ENCODE assay signal across 14 cellular contexts in genomic region chr13:24083722-24084421, GRCh38.
DNase-seq lines count a peak whose midpoint lies in the region; TF ChIP-seq lines count a peak whose summit lies in the region.
"Had no signal": no experiment of that assay in that cellular context is flagged by ENCODE, and none has a peak within 500 bp of the region (broad histone marks: within the 10 kb centered on the region; RNA-seq: fewer than 3 reads in every experiment).

No MANE protein-coding gene starts in this region.

- H3K4me3 Mint-ChIP-seq in HFFc6 (peak overlapping the region; percentile 17; the same call in 1 of the 2 replicates), osteocyte (ENCODE audit: unreplicated experiment) (no peak overlapping the region)
- H3K4me3 Mint-ChIP-seq in activated naive CD8-positive, alpha-beta T cell treated with anti-CD3 and anti-CD28 coated beads for 36 hours: no peak overlapping the region
- H3K4me3 Mint-ChIP-seq: activated CD4-positive, alpha-beta T cell treated with anti-CD3 and anti-CD28 coated beads for 36 hours had no signal

- H3K27me3 ChIP-seq in osteoblast (ENCODE audit: insufficient read depth, low read length): peaks cover 12% of the 10 kb centered on the region
- H3K27me3 ChIP-seq: pancreas had no signal

- TF ChIP-seq CTCF in HFFc6 (IDR thresholded peaks at IDR 0.05): no peak
- no peak for TF ChIP-seq CTCF in osteoblast (IDR thresholded peaks at IDR 0.05; ENCODE audit: extremely low read depth, low read depth, low read length)
- no peak for TF ChIP-seq CTCF in GM13976 (IDR thresholded peaks at IDR 0.05; ENCODE audit: borderline replicate concordance, control extremely low read depth, extremely low read depth, insufficient read depth, missing control alignments)
- no peak for TF ChIP-seq CTCF in osteocyte (IDR thresholded peaks at IDR 0.05)

- in situ Hi-C loops in GM13976 (cut with MboI; ENCODE audit: low sequenced_read_pairs, unreplicated experiment): no loop called here

- no peaks in the 10 kb centered on the region for H3K36me3 ChIP-seq in osteoblast (ENCODE audit: insufficient read depth, low read length)
- H3K36me3 ChIP-seq: esophagus muscularis mucosa, pancreas, thoracic aorta had no signal

- H3K27ac ChIP-seq in osteoblast (ENCODE audit: low read depth, low read length): no peak overlapping the region
- H3K27ac ChIP-seq: esophagus muscularis mucosa, pancreas, thoracic aorta had no signal

- no peaks in the 10 kb centered on the region for H3K4me1 ChIP-seq in osteoblast (ENCODE audit: insufficient read depth, low read length)

- H3K9me3 Mint-ChIP-seq in HFFc6: no peaks in the 10 kb centered on the region
- no peaks in the 10 kb centered on the region for H3K9me3 Mint-ChIP-seq in osteocyte (ENCODE audit: unreplicated experiment)
- H3K9me3 Mint-ChIP-seq in activated naive CD8-positive, alpha-beta T cell treated with anti-CD3 and anti-CD28 coated beads for 36 hours: no peaks in the 10 kb centered on the region

- H3K79me2 ChIP-seq in osteoblast (ENCODE audit: insufficient read depth, low read length): no peaks in the 10 kb centered on the region

- DNase-seq in HFFc6 (no peak), NCI-H526 treated with DMSO at 0.1 percent for 48 hours (lab: John Stamatoyannopoulos, UW) (peak; percentile 69), globus pallidus (ENCODE audit: low spot score) (peak; percentile 63), osteoblast (ENCODE audit: insufficient read length, low spot score, missing footprints) (peak; percentile 42), GM13976 (ENCODE audit: low spot score) (no peak), T-helper 2 cell (no peak), osteocyte (ENCODE audit: extremely low spot score, unreplicated experiment) (no peak)
- DNase-seq in activated naive CD8-positive, alpha-beta T cell treated with anti-CD3 and anti-CD28 coated beads for 36 hours: no peak
- DNase-seq: activated CD4-positive, alpha-beta T cell treated with anti-CD3 and anti-CD28 coated beads for 36 hours; pancreas; RPMI8226; T-helper 9 cell had no signal

- no peak overlapping the region for H3K4me2 ChIP-seq in osteoblast (ENCODE audit: insufficient read depth, low read length)

- no peaks in the 10 kb centered on the region for H3K36me3 Mint-ChIP-seq in HFFc6 (ENCODE audit: low read depth)
- H3K36me3 Mint-ChIP-seq in osteocyte (ENCODE audit: unreplicated experiment): no peaks in the 10 kb centered on the region
- no peaks in the 10 kb centered on the region for H3K36me3 Mint-ChIP-seq in activated naive CD8-positive, alpha-beta T cell treated with anti-CD3 and anti-CD28 coated beads for 36 hours

- H3K4me1 Mint-ChIP-seq in HFFc6 (ENCODE audit: low read depth): no peaks in the 10 kb centered on the region; the same call in 1 of the 2 replicates
- peaks cover 2% of the 10 kb centered on the region for H3K4me1 Mint-ChIP-seq in osteocyte (ENCODE audit: unreplicated experiment)
- H3K4me1 Mint-ChIP-seq in activated naive CD8-positive, alpha-beta T cell treated with anti-CD3 and anti-CD28 coated beads for 36 hours: no peaks in the 10 kb centered on the region
- H3K4me1 Mint-ChIP-seq: activated CD4-positive, alpha-beta T cell treated with anti-CD3 and anti-CD28 coated beads for 36 hours had no signal

- H3K4me3 ChIP-seq in osteoblast (ENCODE audit: insufficient read depth, low read length): no peak overlapping the region
- H3K4me3 ChIP-seq: esophagus muscularis mucosa, pancreas, thoracic aorta had no signal

- no peaks in the 10 kb centered on the region for H4K20me1 ChIP-seq in osteoblast (ENCODE audit: insufficient read depth, low read length)

- H3K27ac Mint-ChIP-seq in HFFc6: no peak overlapping the region
- no peak overlapping the region for H3K27ac Mint-ChIP-seq in osteocyte (ENCODE audit: unreplicated experiment)
- H3K27ac Mint-ChIP-seq in activated naive CD8-positive, alpha-beta T cell treated with anti-CD3 and anti-CD28 coated beads for 36 hours: no peak overlapping the region
- H3K27ac Mint-ChIP-seq: activated CD4-positive, alpha-beta T cell treated with anti-CD3 and anti-CD28 coated beads for 36 hours had no signal

- H3K27me3 Mint-ChIP-seq in HFFc6 (ENCODE audit: insufficient read depth) (peaks cover 24% of the 10 kb centered on the region), osteocyte (ENCODE audit: unreplicated experiment) (peaks cover 24% of the 10 kb centered on the region)
- H3K27me3 Mint-ChIP-seq in activated naive CD8-positive, alpha-beta T cell treated with anti-CD3 and anti-CD28 coated beads for 36 hours: peaks cover 3% of the 10 kb centered on the region

- no peak overlapping the region for H2AFZ ChIP-seq in osteoblast (ENCODE audit: low read length)

- H3K9me3 ChIP-seq in osteoblast (ENCODE audit: low read depth, low read length): no peaks in the 10 kb centered on the region
- H3K9me3 ChIP-seq: esophagus muscularis mucosa, pancreas, thoracic aorta had no signal

Comparison
In these comparisons a context has a peak if more than half of its experiments do, and no peak if none do; other contexts are left out.
1. DNase-seq: peak in NCI-H526 treated with DMSO at 0.1 percent for 48 hours (single experiment), globus pallidus (single experiment) and osteoblast (single experiment); none in HFFc6 (single experiment), GM13976 (single experiment), T-helper 2 cell (0 of 5), osteocyte (single experiment) and activated naive CD8-positive, alpha-beta T cell treated with anti-CD3 and anti-CD28 coated beads for 36 hours (single experiment).